In the genomic region with DNA sequence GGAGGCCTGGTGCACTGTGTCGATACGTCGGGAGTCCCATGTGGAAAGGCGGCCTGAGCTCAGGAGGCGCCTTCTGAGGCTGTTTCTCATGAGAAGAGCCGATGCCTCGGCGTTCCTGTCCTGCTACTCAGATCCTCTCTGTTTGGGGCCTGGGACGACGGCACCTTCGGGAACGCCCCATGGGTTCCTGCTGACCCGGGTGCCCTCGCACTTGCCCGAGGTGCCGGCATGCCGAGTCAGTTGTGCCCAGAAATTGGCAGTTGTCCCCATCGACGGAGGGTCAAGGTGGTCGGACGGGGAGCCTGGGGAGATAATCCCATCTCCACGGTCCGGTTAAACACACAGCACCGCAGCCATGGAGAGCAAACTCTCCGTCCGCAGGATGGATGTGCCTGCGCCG, we compare ENCODE assay signal across 32 cellular contexts. TPM values are rescaled to one million over a fixed set of nuclear protein-coding genes. Genes with fewer than 3 reads are reported as not detected.
"Had no signal": no experiment of that assay in that cellular context is flagged by ENCODE, and none has a peak within 500 bp of the region (broad histone marks: within the 10 kb centered on the region; RNA-seq: fewer than 3 reads in every experiment).

No MANE protein-coding gene starts in this region.

- H3K4me3 Mint-ChIP-seq: stimulated activated effector memory CD8-positive, alpha-beta T cell treated with anti-CD3 and anti-CD28 coated beads, Interleukin-12 subunit alpha, Interleukin-12 subunit beta, amount 100 ng/mL, for 72 hours; stimulated activated memory B cell treated with anti-CD40 and anti-IgM and Interleukin-4, amounts not matched to agents 10 μg/mL and 1 μg/mL and 100 μg/mL, for 72 hours; stimulated activated naive B cell treated with anti-CD40 and anti-IgM and Interleukin-4, amounts not matched to agents 10 μg/mL and 1 μg/mL and 100 μg/mL, for 72 hours; stimulated activated naive CD8-positive, alpha-beta T cell treated with anti-CD3 and anti-CD28 coated beads, Interleukin-15, amount 100 ng/mL, for 72 hours; stimulated activated naive CD8-positive, alpha-beta T cell treated with anti-CD3 and anti-CD28 coated beads, Interleukin-15, Interleukin-2, amounts not matched to agents 100 ng/mL and 50 ng/mL, for 24 hours; type B pancreatic cell had no signal

- H3K36me3 ChIP-seq: transverse colon, uterus had no signal

- H3K4me1 ChIP-seq: stomach, suprapubic skin, testis, tibial artery, tibial nerve, upper lobe of left lung, upper lobe of right lung, uterus, vagina had no signal

- H3K27ac ChIP-seq: stomach, suprapubic skin, testis, thoracic aorta, thyroid gland, tibial artery, tibial nerve, transverse colon, upper lobe of left lung, upper lobe of right lung, uterus, vagina had no signal

- DNase-seq: stimulated activated CD4-positive, alpha-beta T cell treated with anti-CD3 and anti-CD28 coated beads, Interleukin-2, amount 100 ng/mL, for 48 hours; stimulated activated CD4-positive, alpha-beta T cell treated with anti-CD3 and anti-CD28 coated beads, Interleukin-4, amount 100 ng/mL, for 1 hour; stimulated activated CD4-positive, alpha-beta T cell treated with anti-CD3 and anti-CD28 coated beads, Interleukin-4, amount 100 ng/mL, for 24 hours; stimulated activated CD4-positive, alpha-beta T cell treated with anti-CD3 and anti-CD28 coated beads, Interleukin-4, amount 100 ng/mL, for 4 hours; stimulated activated naive B cell treated with anti-CD40 and anti-IgM and Interleukin-4, amounts not matched to agents 10 μg/mL and 1 μg/mL and 100 μg/mL, for 72 hours; stimulated activated naive CD4-positive, alpha-beta T cell; stimulated activated naive CD4-positive, alpha-beta T cell treated with Interleukin-2 at 50 U/mL for 16 hours; stimulated activated naive CD8-positive, alpha-beta T cell treated with anti-CD3 and anti-CD28 coated beads, Interleukin-15, amount 100 ng/mL, for 72 hours; stimulated activated naive CD8-positive, alpha-beta T cell treated with anti-CD3 and anti-CD28 coated beads, Interleukin-15, Interleukin-2, amounts not matched to agents 100 U/mL and 50 U/mL, for 24 hours; stomach; substantia nigra; thyroid gland; tibial artery; transverse colon; trophoblast cell; upper lobe of right lung; uterus had no signal

- H3K4me3 ChIP-seq: stomach, suprapubic skin, testis, thoracic aorta, thyroid gland, tibial artery, tibial nerve, transverse colon, upper lobe of left lung, upper lobe of right lung, uterus, vagina had no signal

- H3K27ac Mint-ChIP-seq: stimulated activated effector memory CD8-positive, alpha-beta T cell treated with anti-CD3 and anti-CD28 coated beads, Interleukin-12 subunit alpha, Interleukin-12 subunit beta, amount 100 ng/mL, for 72 hours; stimulated activated memory B cell treated with anti-CD40 and anti-IgM and Interleukin-4, amounts not matched to agents 10 μg/mL and 1 μg/mL and 100 μg/mL, for 72 hours; stimulated activated naive B cell treated with anti-CD40 and anti-IgM and Interleukin-4, amounts not matched to agents 10 μg/mL and 1 μg/mL and 100 μg/mL, for 72 hours; stimulated activated naive CD8-positive, alpha-beta T cell treated with anti-CD3 and anti-CD28 coated beads, Interleukin-15, Interleukin-2, amounts not matched to agents 100 ng/mL and 50 ng/mL, for 24 hours; type B pancreatic cell had no signal

- FAIRE-seq: urothelium cell line had no signal

- H3K9me3 Mint-ChIP-seq: stimulated activated effector memory CD8-positive, alpha-beta T cell treated with anti-CD3 and anti-CD28 coated beads, Interleukin-12 subunit alpha, Interleukin-12 subunit beta, amount 100 ng/mL, for 72 hours; type B pancreatic cell had no signal

- H3K27me3 Mint-ChIP-seq: stimulated activated memory B cell treated with anti-CD40 and anti-IgM and Interleukin-4, amounts not matched to agents 10 μg/mL and 1 μg/mL and 100 μg/mL, for 72 hours; stimulated activated naive B cell treated with anti-CD40 and anti-IgM and Interleukin-4, amounts not matched to agents 10 μg/mL and 1 μg/mL and 100 μg/mL, for 72 hours; stimulated activated naive CD8-positive, alpha-beta T cell treated with anti-CD3 and anti-CD28 coated beads, Interleukin-15, amount 100 ng/mL, for 72 hours; stimulated activated naive CD8-positive, alpha-beta T cell treated with anti-CD3 and anti-CD28 coated beads, Interleukin-15, Interleukin-2, amounts not matched to agents 100 ng/mL and 50 ng/mL, for 24 hours had no signal

- H3K9me3 ChIP-seq: stomach, suprapubic skin, testis, thoracic aorta, thyroid gland, tibial artery, tibial nerve, transverse colon, upper lobe of left lung, upper lobe of right lung, uterus, vagina had no signal

- H3K4me1 Mint-ChIP-seq: stimulated activated effector memory CD8-positive, alpha-beta T cell treated with anti-CD3 and anti-CD28 coated beads, Interleukin-12 subunit alpha, Interleukin-12 subunit beta, amount 100 ng/mL, for 72 hours; stimulated activated memory B cell treated with anti-CD40 and anti-IgM and Interleukin-4, amounts not matched to agents 10 μg/mL and 1 μg/mL and 100 μg/mL, for 72 hours; stimulated activated naive B cell treated with anti-CD40 and anti-IgM and Interleukin-4, amounts not matched to agents 10 μg/mL and 1 μg/mL and 100 μg/mL, for 72 hours; stimulated activated naive CD8-positive, alpha-beta T cell treated with anti-CD3 and anti-CD28 coated beads, Interleukin-15, amount 100 ng/mL, for 72 hours had no signal

- ATAC-seq: stimulated activated effector memory CD8-positive, alpha-beta T cell treated with anti-CD3 and anti-CD28 coated beads, Interleukin-12 subunit alpha, Interleukin-12 subunit beta, amount 100 ng/mL, for 72 hours; stimulated activated naive B cell treated with anti-CD40 and anti-IgM and Interleukin-4, amounts not matched to agents 10 μg/mL and 1 μg/mL and 100 μg/mL, for 72 hours; stimulated activated naive CD8-positive, alpha-beta T cell treated with anti-CD3 and anti-CD28 coated beads, Interleukin-15, Interleukin-2, amounts not matched to agents 100 U/mL and 50 U/mL, for 24 hours had no signal

- H3K27me3 ChIP-seq: stomach, suprapubic skin, testis, thyroid gland, tibial artery, tibial nerve, transverse colon, upper lobe of left lung, upper lobe of right lung, uterus, vagina had no signal

RNA-seq across cellular contexts. Expression of a gene that starts 33.0 kb away (rescaled TPM):
- total RNA-seq: subcutaneous adipose tissue, suprapubic skin, temporal lobe, thyroid gland, transverse colon, upper lobe of left lung, upper lobe of right lung, ureter, urinary bladder had no signal
